4 cellular contexts compared by ENCODE assay signal in the genomic region with DNA sequence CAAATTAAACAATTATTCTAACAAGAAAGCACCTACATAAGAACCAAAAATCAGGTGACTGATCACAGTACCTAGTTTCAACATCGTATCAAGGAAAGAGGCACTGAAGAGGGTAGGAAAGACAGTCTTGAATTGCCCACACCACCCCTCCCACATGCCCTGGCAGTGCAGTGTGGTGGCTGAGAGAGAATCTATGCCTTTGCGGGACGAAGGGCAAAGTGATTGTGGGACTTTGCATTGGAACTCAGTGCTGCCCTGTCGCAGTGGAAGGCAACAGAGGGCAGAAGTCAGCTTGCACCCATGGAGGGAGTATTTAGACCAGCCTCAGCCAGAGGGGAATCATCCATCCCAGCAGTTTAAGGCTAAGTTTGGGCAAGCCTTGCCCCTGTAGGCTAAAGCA.
A peak's percentile ranks its signal among the peaks of the same experiment; 100 is the strongest.
TF ChIP-seq lines count a peak whose summit lies in the region.

No MANE protein-coding gene starts in this region.

TF ChIP-seq in liver, 16 proteins besides CTCF, POLR2A, EP300 and RAD21:
- TF ChIP-seq TAF1 (conservative IDR thresholded peaks at IDR 0.05) (no peak), HNF4A (conservative IDR thresholded peaks at IDR 0.05) (peak in 1 of 2 donors; percentile 64), HNF4G (IDR thresholded peaks at IDR 0.05) (peak; percentile 18), RXRA (IDR thresholded peaks at IDR 0.05) (no peak), JUND (IDR thresholded peaks at IDR 0.05) (no peak)
- TF ChIP-seq, protein P1, sequence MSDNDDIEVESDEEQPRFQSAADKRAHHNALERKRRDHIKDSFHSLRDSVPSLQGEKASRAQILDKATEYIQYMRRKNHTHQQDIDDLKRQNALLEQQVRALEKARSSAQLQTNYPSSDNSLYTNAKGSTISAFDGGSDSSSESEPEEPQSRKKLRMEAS (IDR thresholded peaks at IDR 0.05) = no peak
- TF ChIP-seq, protein P2, sequence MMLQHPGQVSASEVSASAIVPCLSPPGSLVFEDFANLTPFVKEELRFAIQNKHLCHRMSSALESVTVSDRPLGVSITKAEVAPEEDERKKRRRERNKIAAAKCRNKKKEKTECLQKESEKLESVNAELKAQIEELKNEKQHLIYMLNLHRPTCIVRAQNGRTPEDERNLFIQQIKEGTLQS (IDR thresholded peaks at IDR 0.05) = no peak
- TF ChIP-seq, protein P3, sequence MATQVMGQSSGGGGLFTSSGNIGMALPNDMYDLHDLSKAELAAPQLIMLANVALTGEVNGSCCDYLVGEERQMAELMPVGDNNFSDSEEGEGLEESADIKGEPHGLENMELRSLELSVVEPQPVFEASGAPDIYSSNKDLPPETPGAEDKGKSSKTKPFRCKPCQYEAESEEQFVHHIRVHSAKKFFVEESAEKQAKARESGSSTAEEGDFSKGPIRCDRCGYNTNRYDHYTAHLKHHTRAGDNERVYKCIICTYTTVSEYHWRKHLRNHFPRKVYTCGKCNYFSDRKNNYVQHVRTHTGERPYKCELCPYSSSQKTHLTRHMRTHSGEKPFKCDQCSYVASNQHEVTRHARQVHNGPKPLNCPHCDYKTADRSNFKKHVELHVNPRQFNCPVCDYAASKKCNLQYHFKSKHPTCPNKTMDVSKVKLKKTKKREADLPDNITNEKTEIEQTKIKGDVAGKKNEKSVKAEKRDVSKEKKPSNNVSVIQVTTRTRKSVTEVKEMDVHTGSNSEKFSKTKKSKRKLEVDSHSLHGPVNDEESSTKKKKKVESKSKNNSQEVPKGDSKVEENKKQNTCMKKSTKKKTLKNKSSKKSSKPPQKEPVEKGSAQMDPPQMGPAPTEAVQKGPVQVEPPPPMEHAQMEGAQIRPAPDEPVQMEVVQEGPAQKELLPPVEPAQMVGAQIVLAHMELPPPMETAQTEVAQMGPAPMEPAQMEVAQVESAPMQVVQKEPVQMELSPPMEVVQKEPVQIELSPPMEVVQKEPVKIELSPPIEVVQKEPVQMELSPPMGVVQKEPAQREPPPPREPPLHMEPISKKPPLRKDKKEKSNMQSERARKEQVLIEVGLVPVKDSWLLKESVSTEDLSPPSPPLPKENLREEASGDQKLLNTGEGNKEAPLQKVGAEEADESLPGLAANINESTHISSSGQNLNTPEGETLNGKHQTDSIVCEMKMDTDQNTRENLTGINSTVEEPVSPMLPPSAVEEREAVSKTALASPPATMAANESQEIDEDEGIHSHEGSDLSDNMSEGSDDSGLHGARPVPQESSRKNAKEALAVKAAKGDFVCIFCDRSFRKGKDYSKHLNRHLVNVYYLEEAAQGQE (IDR thresholded peaks at IDR 0.05) = no peak
TF ChIP-seq in liver: peak in this region for 2.

TF ChIP-seq in HepG2, 621 proteins besides CTCF, POLR2A, EP300 and RAD21:
- TF ChIP-seq, protein P4, sequence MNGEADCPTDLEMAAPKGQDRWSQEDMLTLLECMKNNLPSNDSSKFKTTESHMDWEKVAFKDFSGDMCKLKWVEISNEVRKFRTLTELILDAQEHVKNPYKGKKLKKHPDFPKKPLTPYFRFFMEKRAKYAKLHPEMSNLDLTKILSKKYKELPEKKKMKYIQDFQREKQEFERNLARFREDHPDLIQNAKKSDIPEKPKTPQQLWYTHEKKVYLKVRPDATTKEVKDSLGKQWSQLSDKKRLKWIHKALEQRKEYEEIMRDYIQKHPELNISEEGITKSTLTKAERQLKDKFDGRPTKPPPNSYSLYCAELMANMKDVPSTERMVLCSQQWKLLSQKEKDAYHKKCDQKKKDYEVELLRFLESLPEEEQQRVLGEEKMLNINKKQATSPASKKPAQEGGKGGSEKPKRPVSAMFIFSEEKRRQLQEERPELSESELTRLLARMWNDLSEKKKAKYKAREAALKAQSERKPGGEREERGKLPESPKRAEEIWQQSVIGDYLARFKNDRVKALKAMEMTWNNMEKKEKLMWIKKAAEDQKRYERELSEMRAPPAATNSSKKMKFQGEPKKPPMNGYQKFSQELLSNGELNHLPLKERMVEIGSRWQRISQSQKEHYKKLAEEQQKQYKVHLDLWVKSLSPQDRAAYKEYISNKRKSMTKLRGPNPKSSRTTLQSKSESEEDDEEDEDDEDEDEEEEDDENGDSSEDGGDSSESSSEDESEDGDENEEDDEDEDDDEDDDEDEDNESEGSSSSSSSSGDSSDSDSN (CRISPR knock-in tag; IDR thresholded peaks at IDR 0.05) = no peak
TF ChIP-seq in HepG2: peak in this region for 0.

TF ChIP-seq in WTC11, 78 proteins besides CTCF, POLR2A, EP300 and RAD21:
- TF ChIP-seq TP53 (CRISPR knock-in tag; IDR thresholded peaks at IDR 0.05) (no peak), TEAD4 (CRISPR knock-in tag; IDR thresholded peaks at IDR 0.05) (no peak), RORB (CRISPR knock-in tag; IDR thresholded peaks at IDR 0.05) (no peak), OVOL2 (CRISPR knock-in tag; IDR thresholded peaks at IDR 0.05; ENCODE audit: borderline replicate concordance) (no peak), NR1H2 (CRISPR knock-in tag; IDR thresholded peaks at IDR 0.05) (no peak)
- TF ChIP-seq, protein P5, sequence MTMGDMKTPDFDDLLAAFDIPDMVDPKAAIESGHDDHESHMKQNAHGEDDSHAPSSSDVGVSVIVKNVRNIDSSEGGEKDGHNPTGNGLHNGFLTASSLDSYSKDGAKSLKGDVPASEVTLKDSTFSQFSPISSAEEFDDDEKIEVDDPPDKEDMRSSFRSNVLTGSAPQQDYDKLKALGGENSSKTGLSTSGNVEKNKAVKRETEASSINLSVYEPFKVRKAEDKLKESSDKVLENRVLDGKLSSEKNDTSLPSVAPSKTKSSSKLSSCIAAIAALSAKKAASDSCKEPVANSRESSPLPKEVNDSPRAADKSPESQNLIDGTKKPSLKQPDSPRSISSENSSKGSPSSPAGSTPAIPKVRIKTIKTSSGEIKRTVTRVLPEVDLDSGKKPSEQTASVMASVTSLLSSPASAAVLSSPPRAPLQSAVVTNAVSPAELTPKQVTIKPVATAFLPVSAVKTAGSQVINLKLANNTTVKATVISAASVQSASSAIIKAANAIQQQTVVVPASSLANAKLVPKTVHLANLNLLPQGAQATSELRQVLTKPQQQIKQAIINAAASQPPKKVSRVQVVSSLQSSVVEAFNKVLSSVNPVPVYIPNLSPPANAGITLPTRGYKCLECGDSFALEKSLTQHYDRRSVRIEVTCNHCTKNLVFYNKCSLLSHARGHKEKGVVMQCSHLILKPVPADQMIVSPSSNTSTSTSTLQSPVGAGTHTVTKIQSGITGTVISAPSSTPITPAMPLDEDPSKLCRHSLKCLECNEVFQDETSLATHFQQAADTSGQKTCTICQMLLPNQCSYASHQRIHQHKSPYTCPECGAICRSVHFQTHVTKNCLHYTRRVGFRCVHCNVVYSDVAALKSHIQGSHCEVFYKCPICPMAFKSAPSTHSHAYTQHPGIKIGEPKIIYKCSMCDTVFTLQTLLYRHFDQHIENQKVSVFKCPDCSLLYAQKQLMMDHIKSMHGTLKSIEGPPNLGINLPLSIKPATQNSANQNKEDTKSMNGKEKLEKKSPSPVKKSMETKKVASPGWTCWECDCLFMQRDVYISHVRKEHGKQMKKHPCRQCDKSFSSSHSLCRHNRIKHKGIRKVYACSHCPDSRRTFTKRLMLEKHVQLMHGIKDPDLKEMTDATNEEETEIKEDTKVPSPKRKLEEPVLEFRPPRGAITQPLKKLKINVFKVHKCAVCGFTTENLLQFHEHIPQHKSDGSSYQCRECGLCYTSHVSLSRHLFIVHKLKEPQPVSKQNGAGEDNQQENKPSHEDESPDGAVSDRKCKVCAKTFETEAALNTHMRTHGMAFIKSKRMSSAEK (CRISPR knock-in tag; IDR thresholded peaks at IDR 0.05; ENCODE audit: borderline replicate concordance) = no peak
- TF ChIP-seq, protein P6, sequence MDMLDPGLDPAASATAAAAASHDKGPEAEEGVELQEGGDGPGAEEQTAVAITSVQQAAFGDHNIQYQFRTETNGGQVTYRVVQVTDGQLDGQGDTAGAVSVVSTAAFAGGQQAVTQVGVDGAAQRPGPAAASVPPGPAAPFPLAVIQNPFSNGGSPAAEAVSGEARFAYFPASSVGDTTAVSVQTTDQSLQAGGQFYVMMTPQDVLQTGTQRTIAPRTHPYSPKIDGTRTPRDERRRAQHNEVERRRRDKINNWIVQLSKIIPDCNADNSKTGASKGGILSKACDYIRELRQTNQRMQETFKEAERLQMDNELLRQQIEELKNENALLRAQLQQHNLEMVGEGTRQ (CRISPR knock-in tag; IDR thresholded peaks at IDR 0.05) = no peak
- TF ChIP-seq, protein P7, sequence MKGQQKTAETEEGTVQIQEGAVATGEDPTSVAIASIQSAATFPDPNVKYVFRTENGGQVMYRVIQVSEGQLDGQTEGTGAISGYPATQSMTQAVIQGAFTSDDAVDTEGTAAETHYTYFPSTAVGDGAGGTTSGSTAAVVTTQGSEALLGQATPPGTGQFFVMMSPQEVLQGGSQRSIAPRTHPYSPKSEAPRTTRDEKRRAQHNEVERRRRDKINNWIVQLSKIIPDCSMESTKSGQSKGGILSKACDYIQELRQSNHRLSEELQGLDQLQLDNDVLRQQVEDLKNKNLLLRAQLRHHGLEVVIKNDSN (CRISPR knock-in tag; IDR thresholded peaks at IDR 0.05) = no peak

TF ChIP-seq in SK-N-SH, 30 proteins besides CTCF, POLR2A, EP300 and RAD21:
- TF ChIP-seq GABPA (IDR thresholded peaks at IDR 0.05; ENCODE audit: low read depth) (no peak), CHD2 (IDR thresholded peaks at IDR 0.05; ENCODE audit: low read length, partially characterized antibody) (no peak), ELF1 (IDR thresholded peaks at IDR 0.05) (no peak)
- TF ChIP-seq, protein P8, sequence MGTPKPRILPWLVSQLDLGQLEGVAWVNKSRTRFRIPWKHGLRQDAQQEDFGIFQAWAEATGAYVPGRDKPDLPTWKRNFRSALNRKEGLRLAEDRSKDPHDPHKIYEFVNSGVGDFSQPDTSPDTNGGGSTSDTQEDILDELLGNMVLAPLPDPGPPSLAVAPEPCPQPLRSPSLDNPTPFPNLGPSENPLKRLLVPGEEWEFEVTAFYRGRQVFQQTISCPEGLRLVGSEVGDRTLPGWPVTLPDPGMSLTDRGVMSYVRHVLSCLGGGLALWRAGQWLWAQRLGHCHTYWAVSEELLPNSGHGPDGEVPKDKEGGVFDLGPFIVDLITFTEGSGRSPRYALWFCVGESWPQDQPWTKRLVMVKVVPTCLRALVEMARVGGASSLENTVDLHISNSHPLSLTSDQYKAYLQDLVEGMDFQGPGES (IDR thresholded peaks at IDR 0.05; ENCODE audit: low read depth, low read length) = no peak
